ENCODE assay signal across 20 cellular contexts in the genomic region with DNA sequence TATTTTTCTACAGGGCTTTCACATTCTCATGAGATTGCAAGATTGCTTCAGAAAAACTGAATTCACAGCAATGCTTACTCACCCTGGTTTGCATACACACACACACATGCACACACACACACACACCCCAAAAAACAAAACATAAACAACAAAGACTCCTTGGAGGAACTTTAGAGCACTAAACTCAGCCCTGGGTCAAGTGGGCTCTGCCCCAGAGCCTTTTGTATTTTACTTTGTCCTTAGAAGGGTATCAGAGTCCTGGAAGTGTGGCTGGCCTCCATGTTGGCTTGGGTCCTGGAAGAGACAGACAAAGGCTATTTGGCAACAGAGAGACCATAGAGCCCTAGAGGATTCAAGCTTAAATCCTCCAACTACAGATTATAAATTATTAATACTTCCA. TPM values are rescaled to one million over a fixed set of nuclear protein-coding genes. Genes with fewer than 3 reads are reported as not detected.
DNase-seq lines count a peak whose midpoint lies in the region; ATAC-seq, FAIRE-seq and TF ChIP-seq lines count a peak whose summit lies in the region.
"Had no signal": no experiment of that assay in that cellular context is flagged by ENCODE, and none has a peak within 500 bp of the region (broad histone marks: within the 10 kb centered on the region; RNA-seq: fewer than 3 reads in every experiment).

No MANE protein-coding gene starts in this region.

- no peak for TF ChIP-seq POLR2A in ovary (IDR thresholded peaks at IDR 0.05)
- TF ChIP-seq POLR2A in transverse colon (IDR thresholded peaks at IDR 0.05): no peak

- in situ Hi-C loops in transverse colon (cut with MboI; ENCODE audit: low pct_ligation_motif_present in 1 of 4, low pct_unique_long_range_greater_than_20kb in 1 of 4, low sequenced_read_pairs in 3 of 4): loop anchor here in 3 of 4 donors (10.0 to 25.0 kb wide), 4 partner anchors 169 to 926 kb away; a partner anchor contains a TSS

- TF ChIP-seq EP300 in ovary (IDR thresholded peaks at IDR 0.05) (no peak), transverse colon (IDR thresholded peaks at IDR 0.05; ENCODE audit: low read depth) (no peak)

- TF ChIP-seq CTCF in cardiac fibroblast (IDR thresholded peaks at IDR 0.05; ENCODE audit: low read depth, low read length) (no peak), ovary (IDR thresholded peaks at IDR 0.05) (no peak), transverse colon (IDR thresholded peaks at IDR 0.05) (no peak), D721Med (IDR thresholded peaks at IDR 0.05; ENCODE audit: insufficient read depth, missing control alignments) (no peak)

- H3K9me3 ChIP-seq in ovary (no peaks in the 10 kb centered on the region), transverse colon (no peaks in the 10 kb centered on the region)
- H3K9me3 ChIP-seq: MG63 had no signal

- intact Hi-C loops in left cardiac atrium (cut with DNase I) (no loop called here), ovary (cut with DNase I) (no loop called here), transverse colon (cut with DNase I; ENCODE audit: low total_unique reads) (no loop called here)

- H3K27me3 ChIP-seq in ovary (no peaks in the 10 kb centered on the region), transverse colon (no peaks in the 10 kb centered on the region)
- H3K27me3 ChIP-seq: MG63 had no signal

- no peaks in the 10 kb centered on the region for H3K36me3 ChIP-seq in ovary
- H3K36me3 ChIP-seq in transverse colon: no peaks in the 10 kb centered on the region
- H3K36me3 ChIP-seq: MG63 had no signal

- peaks cover 5% of the 10 kb centered on the region for H3K4me1 ChIP-seq in ovary (ENCODE audit: insufficient read depth)
- H3K4me1 ChIP-seq in transverse colon: peaks cover 0 to 12% (median 3%) of the 10 kb centered on the region in 4 donors

- peak; percentile 75 to 76 for ATAC-seq in left cardiac atrium
- no peak for ATAC-seq in HG03432 (IDR thresholded peaks at IDR 0.05; ENCODE audit: unreplicated experiment)
- ATAC-seq: activated CD8-positive, alpha-beta T cell treated with anti-CD3 and anti-CD28 coated beads for 36 hours; activated T-cell treated with anti-CD3 and anti-CD28 coated beads, Interleukin-2, amount 50 U/mL, for 4 hours; WTC11 had no signal

- no peak overlapping the region for H3K27ac ChIP-seq in ovary
- peak overlapping the region; percentile 36 to 53 (median 48) for H3K27ac ChIP-seq in transverse colon
- H3K27ac ChIP-seq: HL-60 had no signal

- DNase-seq in cardiac fibroblast (ENCODE audit: low read depth in 2 of 2) (peak; percentile 54 to 63), left cardiac atrium (no peak), ovary (peak; percentile 45 to 81 (median 57)), transverse colon (no peak), D721Med (ENCODE audit: insufficient read length, low spot score) (no peak), DMS53 treated with DMSO at 0.1 percent for 48 hours (lab: John Stamatoyannopoulos, UW; ENCODE audit: unreplicated experiment) (no peak)
- DNase-seq: activated CD8-positive, alpha-beta T cell treated with anti-CD3 and anti-CD28 coated beads for 36 hours; activated naive CD4-positive, alpha-beta T cell treated with anti-CD3 and anti-CD28 coated beads, Interleukin-2, amount 50 U/mL, for 16 hours; activated T-cell treated with anti-CD3 and anti-CD28 coated beads, Interleukin-2, amount 50 U/mL, for 4 hours; CD4-positive, alpha-beta T cell; DND-41; MG63; NCI-H2227 treated with DMSO at 0.1 percent for 48 hours had no signal

- H3K4me3 ChIP-seq in cardiac fibroblast (replicated peaks in 1 of 2; ENCODE audit: low read depth in 2 of 2, low read length in 2 of 2) (no peak overlapping the region), ovary (no peak overlapping the region), transverse colon (no peak overlapping the region)
- H3K4me3 ChIP-seq: MG63, skin epidermis had no signal

- FAIRE-seq in D721Med (lab: Jason Lieb, UNC): no peak

RNA-seq across cellular contexts. Expression of a gene that starts 8.0 kb away (rescaled TPM):
- not detected for total RNA-seq in left cardiac atrium
- total RNA-seq in ovary: not detected
- not detected for polyA plus RNA-seq in ovary
- total RNA-seq in transverse colon: not detected
- total RNA-seq: activated CD8-positive, alpha-beta T cell treated with anti-CD3 and anti-CD28 coated beads for 36 hours; activated T-cell treated with anti-CD3 and anti-CD28 coated beads, Interleukin-2, amount 50 U/mL, for 4 hours; CD4-positive, alpha-beta T cell; lower leg skin; osteocyte; T-helper 2 cell treated with Interferon-gamma antibody and Interleukin-4, amounts not matched to agents 100 ng/mL and 5 ng/mL, for 36 hours; WTC11 had no signal

RNA-seq across cellular contexts. Expression of a gene that starts 24.1 kb away (rescaled TPM):
- total RNA-seq in left cardiac atrium: 1,000 to 10,000 TPM in 1 of 2 donors, 100 to 1,000 TPM in 1; 940 to 1,205 TPM
- total RNA-seq in ovary: 100 to 1,000 TPM; 317 to 889 (median 588) TPM
- 100 to 1,000 TPM; 352 to 404 TPM for polyA plus RNA-seq in ovary
- 1,000 to 10,000 TPM in 2 of 4 donors, 100 to 1,000 TPM in 2; 607 to 1,755 (median 1,289) TPM for total RNA-seq in transverse colon

RNA-seq across cellular contexts. Expression of a gene that starts 45.4 kb away (rescaled TPM):
- total RNA-seq in left cardiac atrium (not detected), ovary (not detected), transverse colon (not detected)
- not detected for polyA plus RNA-seq in ovary
- total RNA-seq: activated CD8-positive, alpha-beta T cell treated with anti-CD3 and anti-CD28 coated beads for 36 hours; activated T-cell treated with anti-CD3 and anti-CD28 coated beads, Interleukin-2, amount 50 U/mL, for 4 hours; CD4-positive, alpha-beta T cell; lower leg skin; osteocyte; T-helper 2 cell treated with Interferon-gamma antibody and Interleukin-4, amounts not matched to agents 100 ng/mL and 5 ng/mL, for 36 hours; WTC11 had no signal

Comparison
In these comparisons a context has a peak if more than half of its experiments do, and no peak if none do; other contexts are left out.
1. DNase-seq: peak in cardiac fibroblast (2 of 2) and ovary (5 of 5); none in left cardiac atrium (single experiment), transverse colon (single experiment), D721Med (single experiment) and DMS53 treated with DMSO at 0.1 percent for 48 hours (single experiment).
2. H3K27ac ChIP-seq: peak in transverse colon (4 of 4); none in ovary (0 of 2).